ENCODE assay signal across 21 cellular contexts in the genomic region with DNA sequence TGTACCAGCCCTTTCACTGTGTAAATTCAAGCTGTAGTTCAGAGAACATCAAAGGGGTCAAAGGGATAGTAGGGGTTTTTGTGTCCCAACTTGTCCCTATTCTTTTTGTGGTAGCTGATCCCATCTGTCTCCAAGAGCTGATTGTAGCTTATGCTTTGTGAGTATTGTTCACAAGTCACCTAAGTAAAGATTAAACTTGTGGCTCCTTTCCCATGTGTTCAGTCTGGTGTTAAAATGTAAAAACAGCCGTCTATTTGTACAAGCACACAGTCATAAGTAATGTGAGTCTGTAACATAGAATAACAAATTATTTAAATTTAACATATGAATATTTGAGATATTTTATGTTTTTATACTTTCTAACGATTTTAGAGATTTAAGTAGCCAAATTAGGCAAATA.
"Had no signal": no experiment of that assay in that cellular context is flagged by ENCODE, and none has a peak within 500 bp of the region (broad histone marks: within the 10 kb centered on the region; RNA-seq: fewer than 3 reads in every experiment).

No MANE protein-coding gene starts in this region.

- H3K27ac Mint-ChIP-seq: IgD-negative memory B cell had no signal

- H3K27me3 Mint-ChIP-seq: IgD-negative memory B cell had no signal

- H3K4me3 Mint-ChIP-seq: IgD-negative memory B cell had no signal

- H3K9ac ChIP-seq: KMS-11, SK-N-SH had no signal

- H3K4me3 ChIP-seq: K562 had no signal

- H3K9me3 ChIP-seq: SK-N-SH had no signal

- DNase-seq: Kasumi-1, MM.1S, NCI-H1092 treated with DMSO at 0.1 percent for 48 hours, NCI-H1436, NCI-H187, NCI-H2029, NCI-H2081 treated with DMSO at 0.1 percent for 48 hours, NCI-H2171 treated with DMSO at 0.1 percent for 48 hours, NCI-H2227 treated with DMSO at 0.1 percent for 48 hours, NCI-H524, NCI-H526 treated with DMSO at 0.1 percent for 48 hours, NCI-H774, PC-3, SHP77, SK-N-SH had no signal

- ATAC-seq: K562, Panc1, PC-3 had no signal

- H3K27ac ChIP-seq: HL-60, KMS-11, RWPE1 had no signal

- H3K4me2 ChIP-seq: KMS-11, SK-N-SH had no signal

- H3K4me1 Mint-ChIP-seq: IgD-negative memory B cell had no signal
